ENCODE assay signal across 9 cellular contexts in the genomic region with DNA sequence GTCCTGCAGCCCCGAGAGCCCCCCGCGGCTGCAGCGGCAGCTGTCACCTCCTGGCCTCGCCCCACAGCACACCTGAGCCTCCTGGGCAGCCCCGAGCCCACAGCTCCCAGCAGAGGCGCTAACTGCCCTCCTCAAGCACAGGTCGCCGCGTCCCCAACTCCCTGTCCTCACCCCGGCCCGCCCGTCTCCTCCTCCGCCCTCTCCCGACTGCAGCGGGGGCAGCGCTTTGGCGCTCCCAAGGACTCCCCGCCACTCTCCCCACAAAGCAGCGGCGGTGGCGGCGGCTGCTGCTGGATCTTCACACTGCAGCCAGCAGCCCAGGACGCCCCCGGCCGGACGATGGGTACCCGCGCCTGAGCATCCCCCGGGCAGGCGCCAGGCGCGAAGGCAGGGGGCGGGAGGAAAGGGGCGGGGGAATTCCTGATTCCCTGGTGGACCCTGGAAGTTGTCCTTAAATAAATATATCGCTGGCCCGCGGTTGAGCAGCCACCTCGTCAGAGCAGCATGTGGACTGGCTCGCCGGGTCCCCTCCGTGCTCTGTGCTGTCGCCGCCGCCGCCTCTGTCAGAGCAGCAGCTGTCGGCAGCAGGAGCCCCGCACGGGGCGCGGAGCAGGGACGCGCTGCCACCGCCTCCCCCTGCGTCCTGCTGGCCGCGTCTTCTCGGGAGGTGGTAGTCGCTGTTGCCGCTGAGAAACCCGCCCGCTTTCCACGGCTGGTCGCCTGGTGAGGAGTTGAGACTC. TPM values are rescaled to one million over a fixed set of nuclear protein-coding genes. Genes with fewer than 3 reads are reported as not detected.
DNase-seq lines count a peak whose midpoint lies in the region; TF ChIP-seq lines count a peak whose summit lies in the region.
"Had no signal": no experiment of that assay in that cellular context is flagged by ENCODE, and none has a peak within 500 bp of the region (broad histone marks: within the 10 kb centered on the region; RNA-seq: fewer than 3 reads in every experiment).

A gene (plus strand): TSS at position 485 of the 740 bp plus-strand sequence. CDS start 277 bp downstream, outside the sequence.

- H3K36me3 Mint-ChIP-seq in activated CD4-positive, alpha-beta T cell treated with anti-CD3 and anti-CD28 coated beads, Interleukin-2, amount 10 ng/mL, durations not matched to agents 24 days and 14 days (ENCODE audit: low read depth), result no peaks in the 10 kb centered on the region
- H3K36me3 Mint-ChIP-seq: CD4-positive, CD25-positive, alpha-beta regulatory T cell had no signal

- TF ChIP-seq CTCF in astrocyte of the spinal cord (IDR thresholded peaks at IDR 0.05; ENCODE audit: low read depth, low read length) (no peak), lower leg skin (IDR thresholded peaks at IDR 0.05) (no peak), transverse colon (IDR thresholded peaks at IDR 0.05) (no peak)

- intact Hi-C loops in activated CD4-positive, alpha-beta T cell treated with anti-CD3 and anti-CD28 coated beads, Interleukin-2, amount 10 ng/mL, durations not matched to agents 24 days and 14 days (cut with micrococcal nuclease), result no loop called here
- intact Hi-C loops in lower leg skin (cut with DNase I; ENCODE audit: low total_unique reads) (no loop called here), transverse colon (cut with DNase I; ENCODE audit: low total_unique reads) (no loop called here)

- H3K27me3 ChIP-seq in transverse colon, result peaks cover 83% of the 10 kb centered on the region

- H3K4me1 Mint-ChIP-seq in activated CD4-positive, alpha-beta T cell treated with anti-CD3 and anti-CD28 coated beads, Interleukin-2, amount 10 ng/mL, durations not matched to agents 24 days and 14 days, result peaks cover 2% of the 10 kb centered on the region
- H3K4me1 Mint-ChIP-seq: CD4-positive, CD25-positive, alpha-beta regulatory T cell had no signal

- H3K9me3 Mint-ChIP-seq in activated CD4-positive, alpha-beta T cell treated with anti-CD3 and anti-CD28 coated beads, Interleukin-2, amount 10 ng/mL, durations not matched to agents 24 days and 14 days, result no peaks in the 10 kb centered on the region

- no peak within 1 kb of the TSS for H3K27ac ChIP-seq in transverse colon

- H3K4me1 ChIP-seq in transverse colon, result peaks cover 0 to 17% (median 10%) of the 10 kb centered on the region in 4 donors

- in situ Hi-C loops in astrocyte of the spinal cord (cut with HindIII; ENCODE audit: low sequenced_read_pairs), result no loop called here
- in situ Hi-C loops in transverse colon (cut with MboI; ENCODE audit: low pct_ligation_motif_present in 1 of 4, low pct_unique_long_range_greater_than_20kb in 1 of 4, low sequenced_read_pairs in 3 of 4), result no loop called here

- H3K27me3 Mint-ChIP-seq in activated CD4-positive, alpha-beta T cell treated with anti-CD3 and anti-CD28 coated beads, Interleukin-2, amount 10 ng/mL, durations not matched to agents 24 days and 14 days, result peaks cover 43% of the 10 kb centered on the region

- peak within 1 kb of the TSS; percentile 7 for H3K4me3 Mint-ChIP-seq in activated CD4-positive, alpha-beta T cell treated with anti-CD3 and anti-CD28 coated beads, Interleukin-2, amount 10 ng/mL, durations not matched to agents 24 days and 14 days
- H3K4me3 Mint-ChIP-seq: CD4-positive, CD25-positive, alpha-beta regulatory T cell had no signal

- H3K36me3 ChIP-seq in transverse colon, result peaks cover 0 to 1% (median 0%) of the 10 kb centered on the region in 4 donors

- WGBS in lower leg skin, 2 donors, result 2% methylated on average over 40 to 51 of the region's 64 CpGs
- 5% methylated on average over 48 of the region's 64 CpGs; no CpG with 5 or more reads in 1 of the 2 donors for WGBS in transverse colon (ENCODE audit: low coverage in 1 of 2), 2 donors

- no peaks in the 10 kb centered on the region for H3K9me3 ChIP-seq in transverse colon

- no peak for DNase-seq in activated CD4-positive, alpha-beta T cell treated with anti-CD3 and anti-CD28 coated beads, Interleukin-2, amount 10 ng/mL, durations not matched to agents 24 days and 14 days
- no peak for DNase-seq in activated CD4-positive, alpha-beta T cell treated with anti-CD3 and anti-CD28 coated beads, Interleukin-2, amount 50 U/mL, for 1 hour
- DNase-seq in astrocyte of the spinal cord (ENCODE audit: low read depth, low spot score) (no peak), lower leg skin (ENCODE audit: low spot score in 2 of 2) (peak in 1 of 2 donors; percentile 74), transverse colon (peak; percentile 5), SIG-M5 treated with dmso at 0.1 percent for 504 hours (lab: John Stamatoyannopoulos, UW; ENCODE audit: unreplicated experiment) (no peak), NCI-H446 treated with DMSO at 0.1 percent for 48 hours (lab: John Stamatoyannopoulos, UW) (no peak)
- DNase-seq in stimulated activated naive CD4-positive, alpha-beta T cell (lab: John Stamatoyannopoulos, UW), result no peak
- DNase-seq: CD4-positive, CD25-positive, alpha-beta regulatory T cell had no signal

- no peak within 1 kb of the TSS for H3K27ac Mint-ChIP-seq in activated CD4-positive, alpha-beta T cell treated with anti-CD3 and anti-CD28 coated beads, Interleukin-2, amount 10 ng/mL, durations not matched to agents 24 days and 14 days
- H3K27ac Mint-ChIP-seq: CD4-positive, CD25-positive, alpha-beta regulatory T cell had no signal

- TF ChIP-seq POLR2A in lower leg skin (IDR thresholded peaks at IDR 0.05), result no peak
- no peak for TF ChIP-seq POLR2A in transverse colon (IDR thresholded peaks at IDR 0.05)

- peak within 1 kb of the TSS; percentile 8 for H3K4me3 ChIP-seq in astrocyte of the spinal cord (ENCODE audit: low read depth, low read length)
- peak within 1 kb of the TSS; percentile 9 for H3K4me3 ChIP-seq in lower leg skin (ENCODE audit: low read depth, poor library complexity, severe bottlenecking)
- peak within 1 kb of the TSS in 3 of 4 donors; percentile 8 to 33 (median 22) for H3K4me3 ChIP-seq in transverse colon

- TF ChIP-seq EP300 in transverse colon (IDR thresholded peaks at IDR 0.05; ENCODE audit: low read depth), result no peak

RNA-seq across cellular contexts. Expression of the gene that starts here (rescaled TPM):
- total RNA-seq in activated CD4-positive, alpha-beta T cell treated with anti-CD3 and anti-CD28 coated beads, Interleukin-2, amount 10 ng/mL, durations not matched to agents 24 days and 14 days, result not detected in 2 replicates
- not detected for total RNA-seq in lower leg skin
- total RNA-seq in transverse colon, result not detected
- total RNA-seq: CD4-positive, CD25-positive, alpha-beta regulatory T cell had no signal

Comparison
In these comparisons a context has a peak if more than half of its experiments do, and no peak if none do; other contexts are left out.
1. Peak in DNase-seq and H3K4me3 ChIP-seq in transverse colon; RNA of the gene not detected or under 1 TPM.